In the genomic region with DNA sequence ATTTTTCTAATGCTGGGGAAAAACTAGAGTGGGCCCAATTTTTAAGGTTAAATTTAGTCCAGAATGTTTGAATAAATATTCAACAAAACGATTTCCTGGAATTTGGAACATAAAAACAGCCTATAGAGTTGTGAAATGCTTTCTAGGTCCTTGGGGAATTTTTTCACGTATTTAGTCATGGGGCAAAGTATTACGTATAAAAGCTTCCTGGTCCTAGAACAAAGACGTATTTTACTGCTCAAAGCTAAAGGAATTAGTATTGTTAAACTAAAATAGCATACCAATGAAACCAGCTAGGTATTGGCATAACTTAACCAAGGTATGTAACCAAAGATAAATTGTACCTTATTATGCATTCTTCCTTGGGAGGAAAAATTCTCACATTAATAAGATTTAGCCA, we compare ENCODE assay signal across 8 cellular contexts.
A peak's percentile ranks its signal among the peaks of the same experiment; 100 is the strongest.
DNase-seq lines count a peak whose midpoint lies in the region; ATAC-seq lines count a peak whose summit lies in the region.

No MANE protein-coding gene starts in this region.

- no peaks in the 10 kb centered on the region for H3K9me3 ChIP-seq in HUES6 (ENCODE audit: control insufficient read depth, insufficient read depth, low read depth, low read length)
- H3K9me3 ChIP-seq in muscle layer of colon (ENCODE audit: low read length) = no peaks in the 10 kb centered on the region

- no peaks in the 10 kb centered on the region for H3K36me3 ChIP-seq in HUES6 (ENCODE audit: control insufficient read depth, insufficient read depth, low read length)
- H3K36me3 ChIP-seq in muscle layer of colon (ENCODE audit: insufficient read depth, low read length) = no peaks in the 10 kb centered on the region

- H3K4me1 ChIP-seq in HUES6 (ENCODE audit: control insufficient read depth, insufficient read depth, low read length) = peaks cover 23% of the 10 kb centered on the region
- peaks cover 35% of the 10 kb centered on the region for H3K4me1 ChIP-seq in muscle layer of colon (ENCODE audit: insufficient read depth, low read length)

- H3K27ac ChIP-seq in HUES6 (ENCODE audit: low read depth, low read length) (no peak overlapping the region), cingulate gyrus (ENCODE audit: low read depth, low read length) (peak overlapping the region; percentile 80), muscle layer of colon (ENCODE audit: low read depth, low read length) (no peak overlapping the region)

- H3K27me3 ChIP-seq in HUES6 (ENCODE audit: control insufficient read depth, insufficient read depth, low read length) (peaks cover 3% of the 10 kb centered on the region; the same call in 1 of the 2 replicates), muscle layer of colon (ENCODE audit: control insufficient read depth in 1 of 2, insufficient read depth in 2 of 2, low read length in 2 of 2) (no peaks in the 10 kb centered on the region)

- DNase-seq in AG08396 (ENCODE audit: low spot score) (peak; percentile 17), retina (no peak), NCI-H1694 (lab: John Stamatoyannopoulos, UW) (no peak)

- H3K4me3 ChIP-seq in HUES6 (ENCODE audit: low read depth, low read length) (peak overlapping the region; percentile 64), muscle layer of colon (ENCODE audit: low read depth in 1 of 2, low read length in 2 of 2) (peak overlapping the region; percentile 87 to 100)

- ATAC-seq in HG03521 (IDR thresholded peaks at IDR 0.05; ENCODE audit: unreplicated experiment) = no peak
- no peak for ATAC-seq in HG02852 (IDR thresholded peaks at IDR 0.05; ENCODE audit: unreplicated experiment)

- H3K9ac ChIP-seq in HUES6 (ENCODE audit: low read length) = no peak overlapping the region
- peak overlapping the region; percentile 58 for H3K9ac ChIP-seq in muscle layer of colon (ENCODE audit: low read length)
